ENCODE assay signal across 11 cellular contexts in the genomic region with DNA sequence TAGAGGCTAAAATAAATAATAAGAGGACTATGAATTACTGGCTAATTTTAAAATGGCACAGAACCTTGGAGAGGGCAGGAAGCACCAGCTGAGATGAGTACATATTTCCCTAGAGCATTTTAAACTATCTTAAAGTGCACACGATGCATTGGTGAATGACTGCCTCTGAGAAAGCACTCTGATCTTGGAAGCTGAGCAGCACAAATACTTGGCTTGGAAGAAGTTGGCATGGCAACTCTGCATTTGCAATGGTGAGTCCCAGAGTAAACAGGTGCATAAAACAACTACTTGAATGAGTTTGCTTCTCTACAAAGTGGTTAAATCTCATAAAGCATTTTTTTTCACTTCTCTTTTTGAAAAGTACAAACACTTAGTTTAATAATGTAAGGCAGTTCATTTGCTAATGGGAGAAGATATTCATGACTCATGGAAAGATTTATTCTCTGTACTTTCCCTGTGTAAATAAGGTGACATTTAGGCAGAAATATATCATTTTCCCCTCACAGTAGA.
DNase-seq lines count a peak whose midpoint lies in the region; ATAC-seq and TF ChIP-seq lines count a peak whose summit lies in the region.
"Had no signal": no experiment of that assay in that cellular context is flagged by ENCODE, and none has a peak within 500 bp of the region (broad histone marks: within the 10 kb centered on the region; RNA-seq: fewer than 3 reads in every experiment).

No MANE protein-coding gene starts in this region.

- no peak overlapping the region for H2AFZ ChIP-seq in mammary epithelial cell (ENCODE audit: low read depth, low read length)

- peaks cover 0 to 3% (median 0%) of the 10 kb centered on the region in 5 donors for H3K36me3 Mint-ChIP-seq in naive thymus-derived CD4-positive, alpha-beta T cell
- H3K36me3 Mint-ChIP-seq: CD14-positive monocyte had no signal

- no peaks in the 10 kb centered on the region for H3K27me3 ChIP-seq in naive thymus-derived CD4-positive, alpha-beta T cell (ENCODE audit: control insufficient read depth in 2 of 2, insufficient read depth in 2 of 2, low read length in 2 of 2)
- H3K27me3 ChIP-seq in mammary epithelial cell (ENCODE audit: insufficient read depth, low read length) = no peaks in the 10 kb centered on the region
- H3K27me3 ChIP-seq: spleen had no signal

- no peak for TF ChIP-seq CTCF in mammary epithelial cell (conservative IDR thresholded peaks at IDR 0.05 in 1 of 2, IDR thresholded peaks at IDR 0.05 in 1 of 2; ENCODE audit: extremely low read depth in 1 of 2, insufficient read depth in 1 of 2, low read depth in 1 of 2, low read length in 2 of 2)

- in situ Hi-C loops in mammary epithelial cell (cut with MboI; ENCODE audit: low sequenced_read_pairs in 2 of 2) = no loop called here

- POLR2A ChIA-PET in naive thymus-derived CD4-positive, alpha-beta T cell (lab: Charles Lee) = no interaction called here

- intact Hi-C loops in naive thymus-derived CD4-positive, alpha-beta T cell (cut with micrococcal nuclease) = no loop called here
- intact Hi-C loops in mammary epithelial cell (cut with micrococcal nuclease) = no loop called here

- 0% methylated on average over 1 of the region's 1 CpG for WGBS in mammary epithelial cell (ENCODE audit: low coverage, missing lambda C conversion rate)

- H3K79me2 ChIP-seq in mammary epithelial cell (ENCODE audit: insufficient read depth, low read length) = no peaks in the 10 kb centered on the region

- no peaks in the 10 kb centered on the region for H4K20me1 ChIP-seq in mammary epithelial cell (ENCODE audit: insufficient read depth, low read length)

- BruUV-seq in mammary epithelial cell (replicated peaks; lab: Mats Ljungman, UMichigan) = no TSS peak

- H3K9ac ChIP-seq in mammary epithelial cell (ENCODE audit: insufficient read depth, low read length) = no peak overlapping the region

- H3K4me1 Mint-ChIP-seq in naive thymus-derived CD4-positive, alpha-beta T cell = no peaks in the 10 kb centered on the region
- H3K4me1 Mint-ChIP-seq: CD14-positive monocyte had no signal

- dilution Hi-C loops in mammary epithelial cell (cut with HindIII; ENCODE audit: low sequenced_read_pairs) = no loop called here

- no peak overlapping the region for H3K27ac Mint-ChIP-seq in naive thymus-derived CD4-positive, alpha-beta T cell
- H3K27ac Mint-ChIP-seq: CD14-positive monocyte had no signal

- ATAC-seq in GM19452 (IDR thresholded peaks at IDR 0.05; ENCODE audit: unreplicated experiment) (peak; percentile 94), HG03060 (IDR thresholded peaks at IDR 0.05; ENCODE audit: low read depth, unreplicated experiment) (peak; percentile 94)
- ATAC-seq in naive thymus-derived CD4-positive, alpha-beta T cell = no peak

- peaks cover 0 to 4% (median 0%) of the 10 kb centered on the region in 5 donors for H3K27me3 Mint-ChIP-seq in naive thymus-derived CD4-positive, alpha-beta T cell

- H3K36me3 ChIP-seq in naive thymus-derived CD4-positive, alpha-beta T cell (ENCODE audit: control insufficient read depth in 2 of 3, insufficient read depth in 3 of 3, low read length in 3 of 3) = no peaks in the 10 kb centered on the region
- H3K36me3 ChIP-seq in mammary epithelial cell (ENCODE audit: insufficient read depth, low read length) = no peaks in the 10 kb centered on the region
- H3K36me3 ChIP-seq: spleen had no signal

- no peak overlapping the region for H3K27ac ChIP-seq in naive thymus-derived CD4-positive, alpha-beta T cell (ENCODE audit: low read depth, low read length)
- H3K27ac ChIP-seq in mammary epithelial cell (ENCODE audit: insufficient read depth, low read depth, low read length) = no peak overlapping the region
- H3K27ac ChIP-seq: spleen had no signal

- CTCF ChIA-PET in naive thymus-derived CD4-positive, alpha-beta T cell (lab: Charles Lee) = no interaction called here
- CTCF ChIA-PET in mammary epithelial cell (lab: Charles Lee; ENCODE audit: low non-redundant PET) = no interaction called here

- no peak overlapping the region for H3K4me2 ChIP-seq in mammary epithelial cell (ENCODE audit: insufficient read depth, low read depth, low read length)

- peak; percentile 94 for DNase-seq in DMS79 (lab: John Stamatoyannopoulos, UW)
- DNase-seq in NCI-H69 (lab: John Stamatoyannopoulos, UW) = peak; percentile 79
- DNase-seq in NCI-H2171 treated with DMSO at 0.1 percent for 48 hours (lab: John Stamatoyannopoulos, UW) = no peak
- DNase-seq in activated gamma-delta T cell treated with Interleukin-2 at 50 U/mL for 16 hours = no peak
- no peak for DNase-seq in naive thymus-derived CD4-positive, alpha-beta T cell
- DNase-seq in mammary epithelial cell = no peak
- DNase-seq: spleen, SW 1271 had no signal

- peaks cover 0 to 4% (median 0%) of the 10 kb centered on the region in 11 donors for H3K9me3 Mint-ChIP-seq in naive thymus-derived CD4-positive, alpha-beta T cell

- H3K4me3 Mint-ChIP-seq in naive thymus-derived CD4-positive, alpha-beta T cell = no peak overlapping the region
- H3K4me3 Mint-ChIP-seq: CD14-positive monocyte had no signal

- H3K4me3 ChIP-seq in naive thymus-derived CD4-positive, alpha-beta T cell (ENCODE audit: low read length) = no peak overlapping the region
- no peak overlapping the region for H3K4me3 ChIP-seq in mammary epithelial cell (replicated peaks in 1 of 3; ENCODE audit: insufficient read depth in 1 of 3, low read depth in 2 of 3, low read length in 3 of 3)
- H3K4me3 ChIP-seq: spleen had no signal

- H3K4me1 ChIP-seq in naive thymus-derived CD4-positive, alpha-beta T cell (ENCODE audit: control insufficient read depth in 2 of 2, insufficient read depth in 2 of 2, low read length in 2 of 2) = no peaks in the 10 kb centered on the region
- H3K4me1 ChIP-seq in mammary epithelial cell (ENCODE audit: insufficient read depth, low read length) = no peaks in the 10 kb centered on the region
- H3K4me1 ChIP-seq: spleen had no signal

- no peaks in the 10 kb centered on the region for H3K9me3 ChIP-seq in naive thymus-derived CD4-positive, alpha-beta T cell (ENCODE audit: control insufficient read depth in 2 of 3, low read length in 3 of 3)
- H3K9me3 ChIP-seq in mammary epithelial cell (replicated peaks; ENCODE audit: insufficient read depth, low read length) = no peaks in the 10 kb centered on the region
- H3K9me3 ChIP-seq: spleen had no signal

Comparison
In these comparisons a context has a peak if more than half of its experiments do, and no peak if none do; other contexts are left out.
1. DNase-seq: peak in DMS79 (single experiment) and NCI-H69 (single experiment); none in NCI-H2171 treated with DMSO at 0.1 percent for 48 hours (single experiment), activated gamma-delta T cell treated with Interleukin-2 at 50 U/mL for 16 hours (single experiment), naive thymus-derived CD4-positive, alpha-beta T cell (0 of 9) and mammary epithelial cell (single experiment).